Comparison of ENCODE assay signal across 1 cellular context in genomic region chr5:150757087-150757649, GRCh38.
TF ChIP-seq lines count a peak whose summit lies in the region.

No MANE protein-coding gene starts in this region.

TF ChIP-seq in HEK293, 187 proteins besides CTCF, POLR2A, EP300 and RAD21 (continued from another document):
- TF ChIP-seq, protein P1, sequence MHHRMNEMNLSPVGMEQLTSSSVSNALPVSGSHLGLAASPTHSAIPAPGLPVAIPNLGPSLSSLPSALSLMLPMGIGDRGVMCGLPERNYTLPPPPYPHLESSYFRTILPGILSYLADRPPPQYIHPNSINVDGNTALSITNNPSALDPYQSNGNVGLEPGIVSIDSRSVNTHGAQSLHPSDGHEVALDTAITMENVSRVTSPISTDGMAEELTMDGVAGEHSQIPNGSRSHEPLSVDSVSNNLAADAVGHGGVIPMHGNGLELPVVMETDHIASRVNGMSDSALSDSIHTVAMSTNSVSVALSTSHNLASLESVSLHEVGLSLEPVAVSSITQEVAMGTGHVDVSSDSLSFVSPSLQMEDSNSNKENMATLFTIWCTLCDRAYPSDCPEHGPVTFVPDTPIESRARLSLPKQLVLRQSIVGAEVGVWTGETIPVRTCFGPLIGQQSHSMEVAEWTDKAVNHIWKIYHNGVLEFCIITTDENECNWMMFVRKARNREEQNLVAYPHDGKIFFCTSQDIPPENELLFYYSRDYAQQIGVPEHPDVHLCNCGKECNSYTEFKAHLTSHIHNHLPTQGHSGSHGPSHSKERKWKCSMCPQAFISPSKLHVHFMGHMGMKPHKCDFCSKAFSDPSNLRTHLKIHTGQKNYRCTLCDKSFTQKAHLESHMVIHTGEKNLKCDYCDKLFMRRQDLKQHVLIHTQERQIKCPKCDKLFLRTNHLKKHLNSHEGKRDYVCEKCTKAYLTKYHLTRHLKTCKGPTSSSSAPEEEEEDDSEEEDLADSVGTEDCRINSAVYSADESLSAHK (tag by site-specific recombination; IDR thresholded peaks at IDR 0.05), result no peak
- no peak for TF ChIP-seq ZEB2 (tag by site-specific recombination; IDR thresholded peaks at IDR 0.05)
- TF ChIP-seq HOXD13 (CRISPR knock-in tag; IDR thresholded peaks at IDR 0.05; ENCODE audit: borderline replicate concordance), result no peak
- no peak for TF ChIP-seq ZNF174 (tag by site-specific recombination; IDR thresholded peaks at IDR 0.05)
- no peak for TF ChIP-seq FEZF1 (tag by site-specific recombination; IDR thresholded peaks at IDR 0.05)
- no peak for TF ChIP-seq HOXC10 (CRISPR knock-in tag; IDR thresholded peaks at IDR 0.05)
- TF ChIP-seq ZNF248 (tag by site-specific recombination; IDR thresholded peaks at IDR 0.05), result no peak
- no peak for TF ChIP-seq PRDM1 (tag by site-specific recombination; IDR thresholded peaks at IDR 0.05)
- TF ChIP-seq ZNF416 (tag by site-specific recombination; IDR thresholded peaks at IDR 0.05), result no peak
- no peak for TF ChIP-seq GLIS1 (tag by site-specific recombination; IDR thresholded peaks at IDR 0.05)
- no peak for TF ChIP-seq ZNF670 (tag by site-specific recombination; IDR thresholded peaks at IDR 0.05; ENCODE audit: low read depth)
- no peak for TF ChIP-seq ZNF639 (tag by site-specific recombination; IDR thresholded peaks at IDR 0.05)
